In genomic region chr17:40362696-40363479, GRCh38 we compare ENCODE assay signal across 8 cellular contexts. TPM values are rescaled to one million over a fixed set of nuclear protein-coding genes. Genes with fewer than 3 reads are reported as not detected.
DNase-seq lines count a peak whose midpoint lies in the region; ATAC-seq and TF ChIP-seq lines count a peak whose summit lies in the region.

No MANE protein-coding gene starts in this region.

- TF ChIP-seq RAD21 in IMR-90 (IDR thresholded peaks at IDR 0.05; ENCODE audit: low read length): peak; percentile 68

- peak overlapping the region; percentile 26; the same call in 1 of the 2 replicates for H4K91ac ChIP-seq in IMR-90 (ENCODE audit: insufficient read depth, low read depth, low read length)

- intact Hi-C loops in CD4-positive, alpha-beta T cell (cut with DNase I, micrococcal nuclease): loop anchor here (1.0 to 10.0 kb wide), 4 partner anchors 39 to 170 kb away; partner anchors contain the start of gene TOP2A (in 1 of the 2)
- intact Hi-C loops in IMR-90 (cut with micrococcal nuclease): loop anchor here (1.0 to 10.0 kb wide), 2 partner anchors 170 to 432 kb away; partner anchors contain the start of gene KRT28
- intact Hi-C loops in activated naive CD4-positive, alpha-beta T cell treated with anti-CD3 and anti-CD28 coated beads for 36 hours (cut with micrococcal nuclease): loop anchor here (1.0 to 2.0 kb wide), 5 partner anchors 52 to 197 kb away; partner anchors contain the start of gene IGFBP4
- intact Hi-C loops in heart left ventricle (cut with DNase I): loop anchor here in 6 of 10 donors (2.0 to 5.0 kb wide), 8 partner anchors 34 to 199 kb away; partner anchors contain the start of gene TOP2A (in 4 of the 6)
- intact Hi-C loops in gastrocnemius medialis (cut with DNase I; ENCODE audit: low total_unique reads): loop anchor here (5.0 kb wide), 1 partner anchor 69 kb away; no protein-coding TSS in a partner anchor

- H3K36me3 ChIP-seq in IMR-90 (ENCODE audit: control insufficient read depth, insufficient read depth, low read length) (no peaks in the 10 kb centered on the region), heart left ventricle (no peaks in the 10 kb centered on the region), gastrocnemius medialis (no peaks in the 10 kb centered on the region)

- H2AFZ ChIP-seq in IMR-90 (replicated peaks; ENCODE audit: low read length, poor library complexity): peak overlapping the region; percentile 93

- dilution Hi-C loops in IMR-90 (cut with HindIII; ENCODE audit: low sequenced_read_pairs, unreplicated experiment): no loop called here

- peaks cover 17% of the 10 kb centered on the region for H3K27me3 Mint-ChIP-seq in CD4-positive, alpha-beta T cell
- H3K27me3 Mint-ChIP-seq in activated naive CD4-positive, alpha-beta T cell treated with anti-CD3 and anti-CD28 coated beads for 36 hours (ENCODE audit: low read depth): peaks cover 12% of the 10 kb centered on the region

- H3K4me3 ChIP-seq in IMR-90 (ENCODE audit: insufficient read depth, low read depth, low read length): peak overlapping the region; percentile 48
- H3K4me3 ChIP-seq in heart left ventricle: peak overlapping the region in 11 of 12 donors; percentile 43 to 69 (median 58)
- H3K4me3 ChIP-seq in gastrocnemius medialis: peak overlapping the region; percentile 56 to 70 (median 62)

- H3K9me3 ChIP-seq in CD4-positive, alpha-beta T cell (ENCODE audit: control insufficient read depth, low read length): no peaks in the 10 kb centered on the region
- H3K9me3 ChIP-seq in IMR-90 (ENCODE audit: control insufficient read depth, insufficient read depth, low read length): no peaks in the 10 kb centered on the region
- H3K9me3 ChIP-seq in heart left ventricle: no peaks in the 10 kb centered on the region
- H3K9me3 ChIP-seq in gastrocnemius medialis: no peaks in the 10 kb centered on the region

- H4K8ac ChIP-seq in IMR-90 (ENCODE audit: low read depth in 2 of 2, low read length in 2 of 2): peak overlapping the region; percentile 51 to 72; a peak in 1 of 4 replicates

- 2% methylated on average over 45 of the region's 112 CpGs; no CpG with 5 or more reads in 1 of the 2 experiments for WGBS in IMR-90 (ENCODE audit: extremely low coverage in 2 of 2, insufficient read length in 1 of 2), 2 experiments
- WGBS in heart left ventricle, 4 donors: 1 to 2% (median 1%) methylated on average over 53 to 112 of the region's 112 CpGs

- H2BK5ac ChIP-seq in IMR-90 (ENCODE audit: low read depth, low read length, poor library complexity, severe bottlenecking): no peak overlapping the region

- H3K14ac ChIP-seq in IMR-90 (replicated peaks; ENCODE audit: low read depth, low read length): no peak overlapping the region

- no peaks in the 10 kb centered on the region for H3K9me3 Mint-ChIP-seq in CD4-positive, alpha-beta T cell
- no peaks in the 10 kb centered on the region for H3K9me3 Mint-ChIP-seq in activated naive CD4-positive, alpha-beta T cell treated with anti-CD3 and anti-CD28 coated beads for 36 hours

- peak; percentile 82 for ATAC-seq in CD4-positive, alpha-beta T cell (ENCODE audit: poor library complexity)
- ATAC-seq in GM19438 (IDR thresholded peaks at IDR 0.05; ENCODE audit: low read depth, unreplicated experiment) (peak; percentile 66), IMR-90 (ENCODE audit: low read depth) (peak; percentile 71), heart left ventricle (peak in 3 of 4 donors; percentile 27 to 64 (median 43)), gastrocnemius medialis (peak; percentile 22 to 23)

- peak overlapping the region; percentile 65 for H2AK9ac ChIP-seq in IMR-90 (replicated peaks; ENCODE audit: low read depth, low read length, poor library complexity)

- POLR2A ChIA-PET in CD4-positive, alpha-beta T cell (lab: Charles Lee): interaction anchor here (0.7 to 1.7 kb wide), 8 partner anchors 50 to 195 kb away, joined by 3 to 6 read pairs (median 3); partner anchors contain the start of gene TOP2A
- POLR2A ChIA-PET in IMR-90 (lab: Charles Lee; ENCODE audit: unreplicated experiment): no interaction called here

- H3K23ac ChIP-seq in IMR-90 (ENCODE audit: low read depth, low read length): peak overlapping the region; percentile 29; the same call in 1 of the 2 replicates

- BruUV-seq in IMR-90 (replicated peaks; lab: Mats Ljungman, UMichigan): no TSS peak

- no peaks in the 10 kb centered on the region for H3K36me3 Mint-ChIP-seq in CD4-positive, alpha-beta T cell (ENCODE audit: low read depth)
- no peaks in the 10 kb centered on the region for H3K36me3 Mint-ChIP-seq in activated naive CD4-positive, alpha-beta T cell treated with anti-CD3 and anti-CD28 coated beads for 36 hours (ENCODE audit: low read depth)

- in situ Hi-C loops in IMR-90 (cut with MboI; ENCODE audit: low sequenced_read_pairs) (loop anchor here (5.0 to 25.0 kb wide), 3 partner anchors 169 to 1299 kb away; partner anchors contain the start of genes KRT27 and KRT28), gastrocnemius medialis (cut with MboI; ENCODE audit: low sequenced_read_pairs in 4 of 4) (loop anchor here in 1 of 4 donors (25.0 kb wide), 1 partner anchor 151 kb away; the partner anchor contains the start of gene WIPF2)

- H4K20me1 ChIP-seq in IMR-90 (ENCODE audit: insufficient read depth, low read length): no peaks in the 10 kb centered on the region

- TF ChIP-seq CTCF in CD4-positive, alpha-beta T cell (IDR thresholded peaks at IDR 0.05): peak; percentile 56
- TF ChIP-seq CTCF in IMR-90 (conservative IDR thresholded peaks at IDR 0.05; ENCODE audit: low read depth, low read length): peak; percentile 77
- TF ChIP-seq CTCF in heart left ventricle (IDR thresholded peaks at IDR 0.05): peak; percentile 25 to 70 (median 49)
- peak in 4 of 5 experiments; percentile 25 to 52 (median 46) for TF ChIP-seq CTCF in gastrocnemius medialis (IDR thresholded peaks at IDR 0.05 in 4 of 5, conservative IDR thresholded peaks at IDR 0.05 in 1 of 5)

- H3K4me1 ChIP-seq in IMR-90 (ENCODE audit: control insufficient read depth, insufficient read depth, low read length) (peaks cover 4% of the 10 kb centered on the region; the same call in 1 of the 2 replicates), heart left ventricle (peaks cover 0 to 32% (median 12%) of the 10 kb centered on the region in 12 donors), gastrocnemius medialis (peaks cover 6% of the 10 kb centered on the region in 2 donors)

- no peaks in the 10 kb centered on the region; the same call in 1 of the 2 replicates for H3K9me1 ChIP-seq in IMR-90 (ENCODE audit: insufficient read depth, low read length)

- H4K5ac ChIP-seq in IMR-90 (ENCODE audit: low read depth, low read length): peak overlapping the region; percentile 15; the same call in 1 of the 2 replicates

- no peak overlapping the region for H2BK15ac ChIP-seq in IMR-90 (ENCODE audit: low read depth, low read length)

- peak overlapping the region; percentile 83 for H3K4me2 ChIP-seq in IMR-90 (ENCODE audit: low read depth, low read length)

- H3K79me1 ChIP-seq in IMR-90 (ENCODE audit: low read depth in 1 of 2, low read length in 2 of 2): peaks cover 0 to 7% of the 10 kb centered on the region in 2 experiments; a peak in 1 of 4 replicates

- CTCF ChIA-PET in CD4-positive, alpha-beta T cell (lab: Charles Lee): interaction anchor here (0.6 to 2.3 kb wide), 12 partner anchors 17 to 252 kb away, joined by 3 to 16 read pairs (median 4); partner anchors contain the start of gene TOP2A
- CTCF ChIA-PET in IMR-90 (lab: Yijun Ruan, JAX): interaction anchor here (0.6 to 1.5 kb wide), 7 partner anchors 48 to 197 kb away, joined by 3 to 7 read pairs (median 3); no protein-coding TSS in a partner anchor
- CTCF ChIA-PET in activated naive CD4-positive, alpha-beta T cell treated with anti-CD3 and anti-CD28 coated beads for 36 hours (lab: Charles Lee): interaction anchor here (0.6 to 7.4 kb wide), 30 partner anchors 11 to 286 kb away, joined by 3 to 82 read pairs (median 4); partner anchors contain the start of gene TOP2A

- H3K4me1 Mint-ChIP-seq in CD4-positive, alpha-beta T cell (ENCODE audit: low read depth): peaks cover 16% of the 10 kb centered on the region
- peaks cover 12% of the 10 kb centered on the region for H3K4me1 Mint-ChIP-seq in activated naive CD4-positive, alpha-beta T cell treated with anti-CD3 and anti-CD28 coated beads for 36 hours (ENCODE audit: low read depth)

- no peak overlapping the region for H3K18ac ChIP-seq in IMR-90 (ENCODE audit: low read depth, low read length)

- peak overlapping the region; percentile 71 for H3K4me3 Mint-ChIP-seq in CD4-positive, alpha-beta T cell
- H3K4me3 Mint-ChIP-seq in activated naive CD4-positive, alpha-beta T cell treated with anti-CD3 and anti-CD28 coated beads for 36 hours: peak overlapping the region; percentile 76

- H3K27ac Mint-ChIP-seq in CD4-positive, alpha-beta T cell: no peak overlapping the region
- no peak overlapping the region for H3K27ac Mint-ChIP-seq in activated naive CD4-positive, alpha-beta T cell treated with anti-CD3 and anti-CD28 coated beads for 36 hours

- DNase-seq in CD4-positive, alpha-beta T cell: peak; percentile 68 to 78 (median 70)
- peak; percentile 70 for DNase-seq in IMR-90
- peak; percentile 76 for DNase-seq in SK-N-DZ (ENCODE audit: low spot score)
- DNase-seq in activated naive CD4-positive, alpha-beta T cell treated with anti-CD3 and anti-CD28 coated beads for 36 hours: peak; percentile 95
- peak; percentile 56 to 85 (median 73) for DNase-seq in heart left ventricle
- DNase-seq in gastrocnemius medialis: no peak
- DNase-seq in NCI-H128 (lab: John Stamatoyannopoulos, UW; ENCODE audit: unreplicated experiment): no peak

- no peak overlapping the region for H2BK120ac ChIP-seq in IMR-90 (ENCODE audit: low read depth, low read length)

- H2BK20ac ChIP-seq in IMR-90 (ENCODE audit: low read depth, low read length): no peak overlapping the region

- no peaks in the 10 kb centered on the region for H3K27me3 ChIP-seq in CD4-positive, alpha-beta T cell (ENCODE audit: control insufficient read depth, insufficient read depth, low read length)
- no peaks in the 10 kb centered on the region for H3K27me3 ChIP-seq in IMR-90 (ENCODE audit: control insufficient read depth, insufficient read depth, low read length)
- H3K27me3 ChIP-seq in heart left ventricle: peaks cover 0 to 16% (median 0%) of the 10 kb centered on the region in 9 donors
- H3K27me3 ChIP-seq in gastrocnemius medialis: no peaks in the 10 kb centered on the region

- H3K4ac ChIP-seq in IMR-90 (ENCODE audit: low read depth, low read length): no peak overlapping the region

- TF ChIP-seq POLR2A in IMR-90 (IDR thresholded peaks at IDR 0.05; ENCODE audit: low read depth, low read length) (peak; percentile 23; the same call in 1 of the 2 replicates), heart left ventricle (IDR thresholded peaks at IDR 0.05) (no peak), gastrocnemius medialis (IDR thresholded peaks at IDR 0.05) (no peak)

- no peak overlapping the region for H3K27ac ChIP-seq in CD4-positive, alpha-beta T cell (ENCODE audit: low read depth, low read length)
- H3K27ac ChIP-seq in IMR-90 (ENCODE audit: insufficient read depth, low read length) (no peak overlapping the region; the same call in 1 of the 2 replicates), heart left ventricle (peak overlapping the region in 7 of 12 donors; percentile 17 to 60 (median 39)), gastrocnemius medialis (no peak overlapping the region)

- peak overlapping the region; percentile 40; the same call in 1 of the 2 replicates for H3K9ac ChIP-seq in IMR-90 (ENCODE audit: low read depth, low read length)

- no peak overlapping the region for H3K56ac ChIP-seq in IMR-90 (ENCODE audit: extremely low read depth, insufficient read depth, low read length)

- H2AK5ac ChIP-seq in IMR-90 (ENCODE audit: low read depth, low read length): no peak overlapping the region

RNA-seq across cellular contexts. Expression of gene GJD3, which starts 1.6 kb away (rescaled TPM):
- not detected for total RNA-seq in CD4-positive, alpha-beta T cell
- not detected in 2 replicates for total RNA-seq in IMR-90 (2012; rRNA removed)
- polyA plus RNA-seq in IMR-90 (2012; rRNA removed): 0.10 and 0.39 TPM in 2 replicates
- polyA plus RNA-seq in IMR-90 (2012; cell fraction: cytosol; rRNA removed): 0.11 and 1.0 TPM in 2 replicates
- polyA plus RNA-seq in IMR-90 (2012; cell fraction: nucleus; rRNA removed; ENCODE audit: low replicate concordance): 0.80 and 0.91 TPM in 2 replicates
- 0.30 TPM in 1 of 2 replicates, not detected in the other for polyA plus RNA-seq in SK-N-DZ (2014; cell fraction: cytosol; rRNA removed)
- not detected in 2 replicates for polyA plus RNA-seq in SK-N-DZ (2014; cell fraction: nucleus; rRNA removed)
- total RNA-seq in activated naive CD4-positive, alpha-beta T cell treated with anti-CD3 and anti-CD28 coated beads for 36 hours: not detected
- 1 to 10 TPM; 1.2 to 8.7 (median 2.2) TPM for total RNA-seq in heart left ventricle
- under 1 TPM; 0.30 to 0.35 TPM for polyA plus RNA-seq in heart left ventricle
- total RNA-seq in gastrocnemius medialis: 1 to 10 TPM in 1 of 4 donors, under 1 TPM in 1, not detected in 2; 0.98 to 1.2 TPM

RNA-seq across cellular contexts. Expression of gene RARA, which starts 53.9 kb away (rescaled TPM):
- 100 to 1,000 TPM; 114 to 115 TPM for total RNA-seq in CD4-positive, alpha-beta T cell
- total RNA-seq in IMR-90 (2012; rRNA removed) (7.2 and 9.0 TPM in 2 replicates), heart left ventricle (10 to 100 TPM; 14.1 to 41.4 (median 19.4) TPM), gastrocnemius medialis (10 to 100 TPM; 20.3 to 67.0 (median 48.4) TPM)
- polyA plus RNA-seq in IMR-90 (2012; rRNA removed) (12.7 and 13.6 TPM in 2 replicates), heart left ventricle (10 to 100 TPM; 15.5 to 22.0 TPM)
- polyA plus RNA-seq in IMR-90 (2012; cell fraction: cytosol; rRNA removed): 11.3 and 18.9 TPM in 2 replicates
- polyA plus RNA-seq in IMR-90 (2012; cell fraction: nucleus; rRNA removed; ENCODE audit: low replicate concordance): 11.5 and 14.7 TPM in 2 replicates
- polyA plus RNA-seq in SK-N-DZ (2014; cell fraction: cytosol; rRNA removed): 42.3 and 43.5 TPM in 2 replicates
- 27.0 and 42.6 TPM in 2 replicates for polyA plus RNA-seq in SK-N-DZ (2014; cell fraction: nucleus; rRNA removed)
- total RNA-seq in activated naive CD4-positive, alpha-beta T cell treated with anti-CD3 and anti-CD28 coated beads for 36 hours: 10 to 100 TPM; 16.9 to 18.5 TPM

RNA-seq across cellular contexts. Expression of gene TOP2A, which starts 54.8 kb away (rescaled TPM):
- total RNA-seq in CD4-positive, alpha-beta T cell: 1 to 10 TPM; 3.6 to 3.8 TPM
- 68.5 and 118 TPM in 2 replicates for total RNA-seq in IMR-90 (2012; rRNA removed)
- 40.2 and 43.4 TPM in 2 replicates for polyA plus RNA-seq in IMR-90 (2012; rRNA removed)
- polyA plus RNA-seq in IMR-90 (2012; cell fraction: cytosol; rRNA removed): 3.3 and 5.3 TPM in 2 replicates
- polyA plus RNA-seq in IMR-90 (2012; cell fraction: nucleus; rRNA removed; ENCODE audit: low replicate concordance): 2.7 and 19.5 TPM in 2 replicates
- 345 and 397 TPM in 2 replicates for polyA plus RNA-seq in SK-N-DZ (2014; cell fraction: cytosol; rRNA removed)
- 344 and 450 TPM in 2 replicates for polyA plus RNA-seq in SK-N-DZ (2014; cell fraction: nucleus; rRNA removed)
- 100 to 1,000 TPM; 410 to 416 TPM for total RNA-seq in activated naive CD4-positive, alpha-beta T cell treated with anti-CD3 and anti-CD28 coated beads for 36 hours
- total RNA-seq in heart left ventricle: 10 to 100 TPM in 1 of 9 donors, 1 to 10 TPM in 5, under 1 TPM in 3; 0.39 to 28.9 (median 1.7) TPM
- under 1 TPM; 0.11 to 0.28 TPM for polyA plus RNA-seq in heart left ventricle
- 1 to 10 TPM in 2 of 4 donors, under 1 TPM in 2; 0.26 to 1.6 (median 1.0) TPM for total RNA-seq in gastrocnemius medialis

Comparison
In these comparisons a context has a peak if more than half of its experiments do, and no peak if none do; other contexts are left out.
1. ATAC-seq: peak in every context shown above with its lines; median percentile 82 in CD4-positive, alpha-beta T cell; 71 in IMR-90; 66 in GM19438; 43 in heart left ventricle; 22 in gastrocnemius medialis.
2. DNase-seq: peak in CD4-positive, alpha-beta T cell (10 of 10), IMR-90 (single experiment), SK-N-DZ (single experiment), activated naive CD4-positive, alpha-beta T cell treated with anti-CD3 and anti-CD28 coated beads for 36 hours (single experiment) and heart left ventricle (5 of 5); none in gastrocnemius medialis (0 of 2) and NCI-H128 (single experiment).
3. H3K27ac ChIP-seq: peak in heart left ventricle (7 of 12); none in CD4-positive, alpha-beta T cell (single experiment), IMR-90 (single experiment) and gastrocnemius medialis (0 of 4).
4. Peak in every context shown above with its lines, with median percentiles within 50 percentile points of each other: CTCF ChIP-seq and H3K4me3 ChIP-seq.